ENCODE assay signal across 12 cellular contexts in the genomic region with DNA sequence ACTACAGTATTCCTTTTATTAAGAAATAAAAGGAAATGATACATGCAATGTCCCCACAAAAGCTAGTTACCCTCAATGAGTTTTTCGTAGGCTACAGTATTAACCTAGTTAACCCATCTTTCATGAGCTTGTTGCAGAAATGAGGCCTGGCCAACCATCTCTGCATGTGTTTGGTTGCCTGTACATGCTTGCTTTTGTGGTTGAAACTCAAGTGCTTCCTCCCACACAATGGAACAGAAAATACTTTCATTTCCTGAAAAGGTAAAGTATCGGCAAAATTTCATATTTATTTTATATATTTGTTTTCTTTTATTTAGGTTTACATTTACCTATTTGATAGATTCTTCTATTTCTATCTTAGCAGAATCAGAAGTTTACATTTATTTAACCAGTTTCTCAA.
DNase-seq lines count a peak whose midpoint lies in the region; ATAC-seq, FAIRE-seq and TF ChIP-seq lines count a peak whose summit lies in the region.
"Had no signal": no experiment of that assay in that cellular context is flagged by ENCODE, and none has a peak within 500 bp of the region (broad histone marks: within the 10 kb centered on the region; RNA-seq: fewer than 3 reads in every experiment).

No MANE protein-coding gene starts in this region.

- H3K27ac Mint-ChIP-seq in stimulated activated naive CD8-positive, alpha-beta T cell treated with anti-CD3 and anti-CD28 coated beads, Interleukin-15, amount 100 ng/mL, for 72 hours: no peak overlapping the region
- H3K27ac Mint-ChIP-seq: activated T-cell treated with anti-CD3 and anti-CD28 coated beads, Interleukin-2, amount 50 U/mL, for 72 hours; nephron had no signal

- H3K36me3 ChIP-seq in GM12878 (ENCODE audit: control insufficient read depth in 2 of 2, insufficient read depth in 2 of 2, low read length in 1 of 2) (no peaks in the 10 kb centered on the region), transverse colon (no peaks in the 10 kb centered on the region), uterus (no peaks in the 10 kb centered on the region)

- in situ Hi-C loops in GM12878 (cut with MboI) (no loop called here), transverse colon (cut with MboI; ENCODE audit: low pct_ligation_motif_present in 1 of 4, low pct_unique_long_range_greater_than_20kb in 1 of 4, low sequenced_read_pairs in 3 of 4) (loop anchor here in 2 of 4 donors (10.0 to 25.0 kb wide), 2 partner anchors 104 to 293 kb away; no protein-coding TSS in a partner anchor)

- POLR2A ChIA-PET in GM12878 (lab: Charles Lee): interaction anchor here (0.8 kb wide), 1 partner anchor 31 kb away, joined by 3 read pairs; no protein-coding TSS in a partner anchor

- intact Hi-C loops in GM12878 (cut with micrococcal nuclease; ENCODE audit: unreplicated experiment): no loop called here
- intact Hi-C loops in transverse colon (cut with DNase I; ENCODE audit: low total_unique reads): no loop called here
- intact Hi-C loops in uterus (cut with DNase I; ENCODE audit: low total_unique reads): no loop called here

- no peaks in the 10 kb centered on the region for H3K79me2 ChIP-seq in GM12878 (ENCODE audit: control insufficient read depth, insufficient read depth, low read length)

- TF ChIP-seq POLR2A in GM12878 (IDR thresholded peaks at IDR 0.05; ENCODE audit: low read depth, low read length): no peak
- TF ChIP-seq POLR2A in transverse colon (IDR thresholded peaks at IDR 0.05): no peak
- no peak for TF ChIP-seq POLR2A in uterus (IDR thresholded peaks at IDR 0.05)

- no peaks in the 10 kb centered on the region for H3K9me3 Mint-ChIP-seq in stimulated activated naive CD8-positive, alpha-beta T cell treated with anti-CD3 and anti-CD28 coated beads, Interleukin-15, amount 100 ng/mL, for 72 hours
- H3K9me3 Mint-ChIP-seq: activated T-cell treated with anti-CD3 and anti-CD28 coated beads, Interleukin-2, amount 50 U/mL, for 72 hours; nephron had no signal

- no peaks in the 10 kb centered on the region for H4K20me1 ChIP-seq in GM12878 (ENCODE audit: control insufficient read depth, insufficient read depth)

- H3K27ac ChIP-seq in GM12878 (ENCODE audit: control insufficient read depth, insufficient read depth): no peak overlapping the region
- no peak overlapping the region for H3K27ac ChIP-seq in transverse colon
- H3K27ac ChIP-seq in uterus: no peak overlapping the region

- TF ChIP-seq EP300 in GM12878 (IDR thresholded peaks at IDR 0.05; ENCODE audit: borderline replicate concordance in 1 of 2, control insufficient read depth in 1 of 2, low read depth in 2 of 2, low read length in 2 of 2) (peak; percentile 20 to 82; a peak in 2 of 4 replicates), transverse colon (IDR thresholded peaks at IDR 0.05; ENCODE audit: low read depth) (no peak)

- H3K9me3 ChIP-seq in GM12878 (replicated peaks; ENCODE audit: control insufficient read depth, insufficient read depth, low read length) (no peaks in the 10 kb centered on the region), transverse colon (no peaks in the 10 kb centered on the region), uterus (no peaks in the 10 kb centered on the region)

- H3K4me1 Mint-ChIP-seq in stimulated activated naive CD8-positive, alpha-beta T cell treated with anti-CD3 and anti-CD28 coated beads, Interleukin-15, amount 100 ng/mL, for 72 hours: no peaks in the 10 kb centered on the region
- H3K4me1 Mint-ChIP-seq: nephron had no signal

- H2AFZ ChIP-seq in GM12878 (ENCODE audit: control insufficient read depth, low read depth, low read length): no peak overlapping the region

- RAD21 ChIA-PET in GM12878 (lab: Charles Lee; ENCODE audit: unreplicated experiment): interaction anchor here (0.7 to 2.8 kb wide), 9 partner anchors 13 to 101 kb away, joined by 3 to 20 read pairs (median 4); no protein-coding TSS in a partner anchor

- ATAC-seq in GM18873 (IDR thresholded peaks at IDR 0.05; ENCODE audit: low FRiP score, unreplicated experiment) (peak; percentile 97), GM21723 (IDR thresholded peaks at IDR 0.05; ENCODE audit: unreplicated experiment) (peak; percentile 99), HG03342 (IDR thresholded peaks at IDR 0.05; ENCODE audit: unreplicated experiment) (peak; percentile 100), GM12878 (peak; percentile 99)
- ATAC-seq in stimulated activated naive CD8-positive, alpha-beta T cell treated with anti-CD3 and anti-CD28 coated beads, Interleukin-15, amount 100 ng/mL, for 72 hours: no peak
- ATAC-seq: activated T-cell treated with anti-CD3 and anti-CD28 coated beads, Interleukin-2, amount 50 U/mL, for 72 hours had no signal

- TF ChIP-seq CTCF in GM12878 (IDR thresholded peaks at IDR 0.05 in 2 of 3, conservative IDR thresholded peaks at IDR 0.05 in 1 of 3; ENCODE audit: control insufficient read depth in 2 of 3, extremely low read depth in 1 of 3, insufficient read depth in 1 of 3, low read depth in 3 of 3, low read length in 3 of 3): no peak
- TF ChIP-seq CTCF in transverse colon (IDR thresholded peaks at IDR 0.05): no peak
- no peak for TF ChIP-seq CTCF in uterus (IDR thresholded peaks at IDR 0.05)

- CTCF ChIA-PET in GM12878 (lab: Yijun Ruan, JAX): interaction anchor here (0.8 to 1.2 kb wide), 8 partner anchors 8 to 130 kb away, joined by 3 to 6 read pairs (median 4); no protein-coding TSS in a partner anchor

- BruUV-seq in GM12878 (replicated peaks; lab: Mats Ljungman, UMichigan): no TSS peak

- WGBS in GM12878 (ENCODE audit: insufficient coverage, insufficient replicate concordance, low lambda C conversion rate, missing lambda C conversion rate): 0% methylated on average over 2 of the region's 2 CpGs
- 54 to 65% methylated on average over 2 of the region's 2 CpGs for WGBS in transverse colon (ENCODE audit: low coverage in 1 of 2), 2 donors

- no peaks in the 10 kb centered on the region for H3K27me3 Mint-ChIP-seq in stimulated activated naive CD8-positive, alpha-beta T cell treated with anti-CD3 and anti-CD28 coated beads, Interleukin-15, amount 100 ng/mL, for 72 hours

- no peak overlapping the region for H3K4me3 ChIP-seq in GM12878
- no peak overlapping the region for H3K4me3 ChIP-seq in transverse colon
- no peak overlapping the region for H3K4me3 ChIP-seq in uterus

- no peak overlapping the region for H3K4me3 Mint-ChIP-seq in stimulated activated naive CD8-positive, alpha-beta T cell treated with anti-CD3 and anti-CD28 coated beads, Interleukin-15, amount 100 ng/mL, for 72 hours
- H3K4me3 Mint-ChIP-seq: activated T-cell treated with anti-CD3 and anti-CD28 coated beads, Interleukin-2, amount 50 U/mL, for 72 hours; nephron had no signal

- H3K9ac ChIP-seq in GM12878 (ENCODE audit: control insufficient read depth, insufficient read depth, low read length): no peak overlapping the region

- no peak for TF ChIP-seq RAD21 in GM12878 (IDR thresholded peaks at IDR 0.05; ENCODE audit: insufficient read depth, low read depth, low read length)

- peak; percentile 80 for FAIRE-seq in GM12878 (lab: Jason Lieb, UNC)
- FAIRE-seq: HTR-8/SVneo had no signal

- DNase-seq in GM12878 (ENCODE audit: low read depth, low spot score) (peak; percentile 41), transverse colon (no peak), uterus (no peak), NCI-H1436 (lab: John Stamatoyannopoulos, UW) (no peak)
- DNase-seq in stimulated activated naive CD8-positive, alpha-beta T cell treated with anti-CD3 and anti-CD28 coated beads, Interleukin-15, amount 100 ng/mL, for 72 hours: no peak
- DNase-seq: activated T-cell treated with anti-CD3 and anti-CD28 coated beads, Interleukin-2, amount 50 U/mL, for 72 hours; NCI-H446 had no signal

- H3K4me2 ChIP-seq in GM12878 (ENCODE audit: control insufficient read depth, insufficient read depth): 0 out of 2 replicates have a peak overlapping the region, but pooled peaks have one; percentile 11

- H3K4me1 ChIP-seq in GM12878 (ENCODE audit: control insufficient read depth, insufficient read depth, low read length): peaks cover 2% of the 10 kb centered on the region; the same call in 1 of the 2 replicates
- H3K4me1 ChIP-seq in transverse colon: no peaks in the 10 kb centered on the region
- no peaks in the 10 kb centered on the region for H3K4me1 ChIP-seq in uterus

- SMC1A ChIA-PET in GM12878 (lab: Charles Lee; ENCODE audit: uncharacterized antibody, unreplicated experiment): interaction anchor here (0.7 to 1.6 kb wide), 11 partner anchors 9 to 390 kb away, joined by 3 to 10 read pairs (median 4); no protein-coding TSS in a partner anchor

- H3K27me3 ChIP-seq in GM12878 (replicated peaks in 1 of 2; ENCODE audit: control insufficient read depth in 2 of 2, insufficient read depth in 2 of 2, low read length in 1 of 2) (no peaks in the 10 kb centered on the region), transverse colon (peaks cover 8% of the 10 kb centered on the region), uterus (no peaks in the 10 kb centered on the region)

TF ChIP-seq in GM12878, 131 proteins besides CTCF, POLR2A, EP300 and RAD21 (continues in another document):
- TF ChIP-seq CHD2 (IDR thresholded peaks at IDR 0.05; ENCODE audit: borderline replicate concordance, low read depth, low read length): no peak
- TF ChIP-seq BACH1 (IDR thresholded peaks at IDR 0.05; ENCODE audit: borderline replicate concordance): peak; percentile 51; the same call in 1 of the 2 replicates
- no peak for TF ChIP-seq RB1 (IDR thresholded peaks at IDR 0.05; ENCODE audit: borderline replicate concordance)
- no peak for TF ChIP-seq POLR2AphosphoS5 (IDR thresholded peaks at IDR 0.05; ENCODE audit: low read length)
- TF ChIP-seq TARDBP (IDR thresholded peaks at IDR 0.05; ENCODE audit: borderline replicate concordance): no peak
- peak; percentile 13; the same call in 1 of the 2 replicates for TF ChIP-seq CREM (IDR thresholded peaks at IDR 0.05; ENCODE audit: low read depth)
- TF ChIP-seq, protein P1, sequence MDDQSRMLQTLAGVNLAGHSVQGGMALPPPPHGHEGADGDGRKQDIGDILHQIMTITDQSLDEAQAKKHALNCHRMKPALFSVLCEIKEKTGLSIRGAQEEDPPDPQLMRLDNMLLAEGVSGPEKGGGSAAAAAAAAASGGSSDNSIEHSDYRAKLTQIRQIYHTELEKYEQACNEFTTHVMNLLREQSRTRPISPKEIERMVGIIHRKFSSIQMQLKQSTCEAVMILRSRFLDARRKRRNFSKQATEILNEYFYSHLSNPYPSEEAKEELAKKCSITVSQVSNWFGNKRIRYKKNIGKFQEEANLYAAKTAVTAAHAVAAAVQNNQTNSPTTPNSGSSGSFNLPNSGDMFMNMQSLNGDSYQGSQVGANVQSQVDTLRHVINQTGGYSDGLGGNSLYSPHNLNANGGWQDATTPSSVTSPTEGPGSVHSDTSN (IDR thresholded peaks at IDR 0.05; ENCODE audit: insufficient replicate concordance, low read depth, low read length): no peak
